In the genomic region with DNA sequence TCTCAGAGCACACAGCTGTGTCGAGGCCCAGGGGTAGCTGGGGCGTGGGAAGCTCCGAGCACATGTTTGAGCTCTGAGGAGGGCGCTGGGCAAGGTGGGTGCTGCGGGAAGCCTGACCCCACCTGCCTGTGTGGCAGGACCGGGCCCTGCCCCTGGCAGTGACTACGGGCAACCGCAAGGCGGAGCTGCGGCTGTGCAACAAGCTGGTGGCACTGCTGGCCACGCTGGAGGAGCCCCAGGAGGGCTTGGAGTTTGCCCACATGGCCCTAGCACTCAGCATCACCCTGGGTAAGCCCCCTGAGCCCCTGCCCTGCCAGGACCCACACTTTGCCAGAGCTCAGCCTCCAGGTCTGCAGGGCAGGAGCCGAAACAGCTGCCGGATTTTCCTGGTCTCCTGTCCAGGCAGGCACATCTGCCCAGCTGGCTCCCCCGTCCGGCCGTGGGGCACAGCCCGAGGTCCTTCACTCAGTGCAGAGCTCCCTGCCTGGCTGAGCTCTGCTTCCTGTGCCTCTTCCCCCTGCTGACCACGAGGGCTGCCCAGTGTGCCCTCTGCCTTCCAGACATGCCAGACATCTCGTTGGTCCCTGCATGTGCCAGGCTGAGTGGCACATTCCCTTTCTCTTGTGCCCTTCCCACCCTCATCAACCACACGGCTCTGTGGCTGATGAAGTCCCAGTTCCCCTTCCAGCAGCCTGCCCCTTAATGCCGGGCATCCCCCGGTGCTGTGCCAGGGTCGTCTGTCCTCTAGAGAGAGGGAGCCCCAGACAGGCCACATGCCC, we compare ENCODE assay signal across 16 cellular contexts. TPM values are rescaled to one million over a fixed set of nuclear protein-coding genes. Genes with fewer than 3 reads are reported as not detected.
A peak's percentile ranks its signal among the peaks of the same experiment; 100 is the strongest.
DNase-seq lines count a peak whose midpoint lies in the region; TF ChIP-seq lines count a peak whose summit lies in the region.
"Had no signal": no experiment of that assay in that cellular context is flagged by ENCODE, and none has a peak within 500 bp of the region (broad histone marks: within the 10 kb centered on the region; RNA-seq: fewer than 3 reads in every experiment).

No MANE protein-coding gene starts in this region.

- TF ChIP-seq POLR2A in erythroblast (IDR thresholded peaks at IDR 0.05; ENCODE audit: low read length) = no peak

- H3K79me2 ChIP-seq in OCI-LY3 (ENCODE audit: low read length) = no peaks in the 10 kb centered on the region

- H3K4me3 ChIP-seq in BLaER1 (no peak overlapping the region), H7 (ENCODE audit: insufficient read depth, low read depth, low read length) (no peak overlapping the region), OCI-LY3 (ENCODE audit: low read length) (no peak overlapping the region), tibial artery (no peak overlapping the region)
- H3K4me3 ChIP-seq: SJCRH30 had no signal

- H3K4me2 ChIP-seq in BLaER1 (no peak overlapping the region), OCI-LY3 (ENCODE audit: low read length) (no peak overlapping the region)

- no peak overlapping the region for H2AFZ ChIP-seq in OCI-LY3 (ENCODE audit: low read depth, low read length)

- peaks cover 0 to 10% of the 10 kb centered on the region in 2 donors for H3K4me1 Mint-ChIP-seq in immature natural killer cell

- peaks cover 0 to 2% (median 0%) of the 10 kb centered on the region in 6 donors for H3K9me3 Mint-ChIP-seq in immature natural killer cell
- H3K9me3 Mint-ChIP-seq: CD4-positive, alpha-beta memory T cell had no signal

- H3K27me3 ChIP-seq in BLaER1 (no peaks in the 10 kb centered on the region), H7 (ENCODE audit: control insufficient read depth, insufficient read depth, low read length) (no peaks in the 10 kb centered on the region), OCI-LY3 (ENCODE audit: low read depth, low read length) (no peaks in the 10 kb centered on the region), tibial artery (peaks cover 0 to 8% of the 10 kb centered on the region in 2 donors)
- H3K27me3 ChIP-seq: SJCRH30 had no signal

- intact Hi-C loops in tibial artery (cut with DNase I; ENCODE audit: low total_unique reads) = no loop called here

- H3K36me3 Mint-ChIP-seq in immature natural killer cell = peaks cover 6 to 8% (median 6%) of the 10 kb centered on the region in 3 donors

- H3K9ac ChIP-seq in BLaER1 (0 out of 2 replicates have a peak overlapping the region, but pooled peaks have one; percentile 6), OCI-LY3 (ENCODE audit: low read length) (no peak overlapping the region)

- H3K36me3 ChIP-seq in BLaER1 (peaks cover 94% of the 10 kb centered on the region), H7 (replicated peaks; ENCODE audit: control insufficient read depth, insufficient read depth, low read length) (no peaks in the 10 kb centered on the region), OCI-LY3 (replicated peaks; ENCODE audit: low read depth, low read length) (peaks cover 15% of the 10 kb centered on the region), tibial artery (peaks cover 0 to 22% (median 4%) of the 10 kb centered on the region in 3 donors)

- H4K20me1 ChIP-seq in BLaER1 = peaks cover 74% of the 10 kb centered on the region
- H4K20me1 ChIP-seq in OCI-LY3 (ENCODE audit: insufficient read depth, low read length) = no peaks in the 10 kb centered on the region

- no peaks in the 10 kb centered on the region for H3K27me3 Mint-ChIP-seq in immature natural killer cell (ENCODE audit: low read depth in 3 of 3)
- H3K27me3 Mint-ChIP-seq: CD4-positive, alpha-beta memory T cell had no signal

- H3K4me1 ChIP-seq in BLaER1 (peaks cover 47% of the 10 kb centered on the region), OCI-LY3 (ENCODE audit: low read length) (peaks cover 45% of the 10 kb centered on the region), tibial artery (no peaks in the 10 kb centered on the region)
- H3K4me1 ChIP-seq: SJCRH30 had no signal

- DNase-seq in H7 = peak; percentile 59
- peak; percentile 60 for DNase-seq in myocyte (ENCODE audit: low read depth)
- no peak for DNase-seq in erythroblast (lab: John Stamatoyannopoulos, UW)
- no peak for DNase-seq in tibial artery
- no peak for DNase-seq in immature natural killer cell
- no peak for DNase-seq in NCI-H2107 (lab: John Stamatoyannopoulos, UW)
- DNase-seq: ACHN, GF-D8, GOT3, NCI-H1436 treated with DMSO at 0.1 percent for 48 hours, NCI-H2081 treated with DMSO at 0.1 percent for 48 hours, NCI-H226, SJCRH30 had no signal

- peak overlapping the region; percentile 18; the same call in 1 of the 2 replicates for H3K27ac ChIP-seq in BLaER1
- H3K27ac ChIP-seq in OCI-LY3 (ENCODE audit: low read length) = no peak overlapping the region
- H3K27ac ChIP-seq in tibial artery = no peak overlapping the region
- H3K27ac ChIP-seq: SJCRH30 had no signal

- no peak overlapping the region for H3K4me3 Mint-ChIP-seq in immature natural killer cell

- no peak overlapping the region for H3K27ac Mint-ChIP-seq in immature natural killer cell

- H3K9me3 ChIP-seq in BLaER1 = no peaks in the 10 kb centered on the region
- H3K9me3 ChIP-seq in OCI-LY3 (ENCODE audit: insufficient read depth, low read length) = no peaks in the 10 kb centered on the region
- no peaks in the 10 kb centered on the region for H3K9me3 ChIP-seq in tibial artery
- H3K9me3 ChIP-seq: SJCRH30 had no signal

- TF ChIP-seq CTCF in OCI-LY3 (IDR thresholded peaks at IDR 0.05; ENCODE audit: low read depth, low read length) (peak; percentile 38), tibial artery (IDR thresholded peaks at IDR 0.05) (no peak)

RNA-seq across cellular contexts. Expression of gene HTRA3, which starts 33.2 kb away (rescaled TPM):
- total RNA-seq in H7 (2014; rRNA removed; shearing (Covaris generic)) = 3.8 and 4.6 TPM in 2 replicates
- 35.0 and 49.3 TPM in 2 replicates for total RNA-seq in myocyte
- 13.0 TPM for polyA plus RNA-seq in myocyte (2012)
- polyA plus RNA-seq in immature natural killer cell = not detected
- total RNA-seq: CD4-positive, alpha-beta memory T cell had no signal
- polyA plus RNA-seq: CD4-positive, alpha-beta memory T cell had no signal

RNA-seq across cellular contexts. Expression of gene SH3TC1, which starts 37.2 kb away (rescaled TPM):
- total RNA-seq in H7 (2014; rRNA removed; shearing (Covaris generic)) = 0.59 and 2.2 TPM in 2 replicates
- total RNA-seq in myocyte = 0.68 and 0.94 TPM in 2 replicates
- polyA plus RNA-seq in myocyte (2012) = 0.29 TPM
- 10 to 100 TPM in 1 of 3 donors, 1 to 10 TPM in 2; 3.4 to 18.1 (median 4.2) TPM for polyA plus RNA-seq in immature natural killer cell

Comparison
In these comparisons a context has a peak if more than half of its experiments do, and no peak if none do; other contexts are left out.
1. DNase-seq: peak in H7 (single experiment) and myocyte (single experiment); none in erythroblast (0 of 2), tibial artery (0 of 2), immature natural killer cell (0 of 3) and NCI-H2107 (single experiment).